Comparison of ENCODE assay signal across 10 cellular contexts in the genomic region with DNA sequence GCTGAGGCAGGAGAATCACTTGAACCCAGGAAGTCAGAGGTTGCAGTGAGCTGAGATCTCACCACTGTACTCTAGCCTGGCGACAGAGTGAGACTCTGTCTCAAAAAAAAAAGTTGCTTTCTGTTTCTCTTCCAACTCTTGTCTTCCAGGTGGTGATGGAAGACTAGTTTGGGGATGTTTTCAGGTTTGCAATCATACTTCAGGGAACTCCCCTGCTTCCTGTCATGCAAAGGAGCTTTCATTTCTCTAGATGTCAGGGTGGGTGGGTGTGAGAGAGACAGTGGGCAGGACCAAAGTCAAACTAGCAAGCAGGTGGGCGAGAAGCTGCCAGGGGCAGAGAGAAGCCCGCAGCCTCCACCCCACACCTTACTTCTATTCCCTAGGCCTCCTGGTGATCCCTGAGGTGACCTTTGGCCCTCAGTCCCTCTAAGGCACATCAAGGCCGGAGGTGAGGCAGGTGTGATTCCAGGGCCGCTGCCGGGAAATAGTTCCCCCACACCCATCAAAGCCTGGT. TPM values are rescaled to one million over a fixed set of nuclear protein-coding genes. Genes with fewer than 3 reads are reported as not detected.
DNase-seq lines count a peak whose midpoint lies in the region; ATAC-seq lines count a peak whose summit lies in the region.
"Had no signal": no experiment of that assay in that cellular context is flagged by ENCODE, and none has a peak within 500 bp of the region (broad histone marks: within the 10 kb centered on the region; RNA-seq: fewer than 3 reads in every experiment).

No MANE protein-coding gene starts in this region.

- no peaks in the 10 kb centered on the region for H3K27me3 Mint-ChIP-seq in T-helper 17 cell

- no peak for DNase-seq in T-helper 17 cell
- peak in 2 of 3 donors; percentile 30 to 54 for DNase-seq in stimulated activated CD4-positive, alpha-beta T cell treated with anti-CD3 and anti-CD28 coated beads, Interleukin-12 subunit alpha, Interleukin-12 subunit beta, amount 100 ng/mL, for 48 hours (ENCODE audit: low read depth in 2 of 3, low spot score in 1 of 3)
- no peak for DNase-seq in HCEC 1CT
- DNase-seq in NOMO-1 treated with DMSO at 0.1 percent for 48 hours (lab: John Stamatoyannopoulos, UW; ENCODE audit: unreplicated experiment), result no peak
- DNase-seq in NCI-H510A (lab: John Stamatoyannopoulos, UW), result no peak
- DNase-seq in NCI-H1694 (lab: John Stamatoyannopoulos, UW), result no peak
- DNase-seq: SW 1271 had no signal

- peak overlapping the region; percentile 65 for H3K4me3 Mint-ChIP-seq in T-helper 17 cell
- H3K4me3 Mint-ChIP-seq: neural crest cell had no signal

- peak overlapping the region; percentile 87 for H3K27ac Mint-ChIP-seq in T-helper 17 cell

- H3K36me3 Mint-ChIP-seq in T-helper 17 cell (ENCODE audit: low read depth), result no peaks in the 10 kb centered on the region

- H3K4me1 Mint-ChIP-seq in T-helper 17 cell, result peaks cover 19% of the 10 kb centered on the region

- ATAC-seq in GM18517 (IDR thresholded peaks at IDR 0.05; ENCODE audit: unreplicated experiment), result peak; percentile 84
- peak; percentile 82 for ATAC-seq in HG02588 (IDR thresholded peaks at IDR 0.05; ENCODE audit: unreplicated experiment)
- peak; percentile 96 for ATAC-seq in T-helper 17 cell

- H3K9me3 ChIP-seq in T-helper 17 cell (ENCODE audit: control insufficient read depth, low read length, poor library complexity, severe bottlenecking), result no peaks in the 10 kb centered on the region

RNA-seq across cellular contexts. Expression of gene CCNE1, which starts 25.7 kb away (rescaled TPM):
- 1 to 10 TPM; 3.8 to 7.4 TPM for total RNA-seq in T-helper 17 cell

Comparison
In these comparisons a context has a peak if more than half of its experiments do, and no peak if none do; other contexts are left out.
1. DNase-seq: peak in stimulated activated CD4-positive, alpha-beta T cell treated with anti-CD3 and anti-CD28 coated beads, Interleukin-12 subunit alpha, Interleukin-12 subunit beta, amount 100 ng/mL, for 48 hours (2 of 3); none in T-helper 17 cell (0 of 3), HCEC 1CT (single experiment), NOMO-1 treated with DMSO at 0.1 percent for 48 hours (single experiment), NCI-H510A (single experiment) and NCI-H1694 (single experiment).
2. Peak in every context shown above with its lines, with median percentiles within 50 percentile points of each other: ATAC-seq.